30 cellular contexts compared by ENCODE assay signal in the genomic region with DNA sequence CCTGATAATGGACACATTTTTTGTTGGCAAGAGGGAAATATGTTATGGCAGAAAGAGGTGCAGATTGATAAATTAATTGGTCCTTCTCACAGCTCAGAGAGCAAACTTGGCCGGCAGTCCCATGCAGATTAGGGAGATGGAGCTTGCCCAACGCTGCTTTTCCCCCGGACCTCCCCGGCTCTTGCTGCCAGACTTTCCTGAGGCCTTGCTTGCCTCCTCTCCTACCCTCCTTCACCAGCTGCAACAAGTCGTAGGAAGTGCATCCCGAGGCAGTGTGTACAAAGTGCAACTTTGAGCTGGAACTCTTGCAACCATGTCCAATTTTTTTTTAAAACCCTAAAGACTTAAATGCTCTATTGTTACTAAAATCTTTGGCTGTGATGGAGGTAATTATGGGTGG.
"Had no signal": no experiment of that assay in that cellular context is flagged by ENCODE, and none has a peak within 500 bp of the region (broad histone marks: within the 10 kb centered on the region; RNA-seq: fewer than 3 reads in every experiment).

No MANE protein-coding gene starts in this region.

- H3K27me3 ChIP-seq: heart left ventricle, neutrophil, suprapubic skin, tibial artery, upper lobe of right lung, uterus had no signal

- DNase-seq: heart left ventricle; hypothalamus; immature natural killer cell; kidney; left colon; left ventricle myocardium inferior; midbrain; mucosa of descending colon; naive thymus-derived CD4-positive, alpha-beta T cell; occipital lobe; stimulated activated CD4-positive, alpha-beta T cell treated with anti-CD3 and anti-CD28 coated beads, Interleukin-12 subunit alpha, Interleukin-12 subunit beta, amount 100 ng/mL, for 4 hours; stimulated activated CD4-positive, alpha-beta T cell treated with anti-CD3 and anti-CD28 coated beads, Interleukin-15, amount 100 ng/mL, for 24 hours; stimulated activated CD4-positive, alpha-beta T cell treated with anti-CD3 and anti-CD28 coated beads, Interleukin-4, amount 100 ng/mL, for 24 hours; stimulated activated naive CD4-positive, alpha-beta T cell; tibial artery; trophoblast cell; upper lobe of right lung; uterus had no signal

- H3K9me3 ChIP-seq: heart left ventricle, left ventricle myocardium inferior, mucosa of descending colon, neutrophil, suprapubic skin, thoracic aorta, tibial artery, upper lobe of right lung, uterus had no signal

- H3K9me3 Mint-ChIP-seq: natural killer cell treated with Interleukin-12 subunit alpha and Interleukin-12 subunit beta and Interleukin-15 and Interleukin-18, amount 100 ng/mL, for 72 hours; stimulated activated effector memory CD8-positive, alpha-beta T cell treated with anti-CD3 and anti-CD28 coated beads, Interleukin-12 subunit alpha, Interleukin-12 subunit beta, amount 100 ng/mL, for 72 hours; stimulated activated naive CD8-positive, alpha-beta T cell treated with anti-CD3 and anti-CD28 coated beads, Interleukin-15, Interleukin-2, amounts not matched to agents 100 ng/mL and 50 ng/mL, for 24 hours had no signal

- FAIRE-seq: islet of Langerhans, kidney had no signal

- H3K4me3 Mint-ChIP-seq: immature natural killer cell; naive thymus-derived CD4-positive, alpha-beta T cell; natural killer cell treated with Interleukin-12 subunit alpha and Interleukin-12 subunit beta and Interleukin-15 and Interleukin-18, amount 100 ng/mL, for 72 hours; neural crest cell; stimulated activated effector memory CD8-positive, alpha-beta T cell treated with anti-CD3 and anti-CD28 coated beads, Interleukin-12 subunit alpha, Interleukin-12 subunit beta, amount 100 ng/mL, for 72 hours; stimulated activated naive CD8-positive, alpha-beta T cell treated with anti-CD3 and anti-CD28 coated beads, Interleukin-15, Interleukin-2, amounts not matched to agents 100 ng/mL and 50 ng/mL, for 24 hours had no signal

- H3K4me1 ChIP-seq: upper lobe of right lung had no signal

- ATAC-seq: heart left ventricle; left colon; mucosa of descending colon; naive thymus-derived CD4-positive, alpha-beta T cell; sciatic nerve; stimulated activated effector memory CD8-positive, alpha-beta T cell treated with anti-CD3 and anti-CD28 coated beads, Interleukin-12 subunit alpha, Interleukin-12 subunit beta, amount 100 ng/mL, for 72 hours; upper lobe of right lung had no signal

- H3K27ac ChIP-seq: heart left ventricle, left ventricle myocardium inferior, neutrophil, skin epidermis, suprapubic skin, thoracic aorta, tibial artery, upper lobe of right lung had no signal

- H3K4me1 Mint-ChIP-seq: immature natural killer cell; stimulated activated effector memory CD8-positive, alpha-beta T cell treated with anti-CD3 and anti-CD28 coated beads, Interleukin-12 subunit alpha, Interleukin-12 subunit beta, amount 100 ng/mL, for 72 hours had no signal

- H3K27ac Mint-ChIP-seq: immature natural killer cell; naive thymus-derived CD4-positive, alpha-beta T cell; natural killer cell treated with Interleukin-12 subunit alpha and Interleukin-12 subunit beta and Interleukin-15 and Interleukin-18, amount 100 ng/mL, for 72 hours; progenitor cell of endocrine pancreas; stimulated activated effector memory CD8-positive, alpha-beta T cell treated with anti-CD3 and anti-CD28 coated beads, Interleukin-12 subunit alpha, Interleukin-12 subunit beta, amount 100 ng/mL, for 72 hours; stimulated activated naive CD8-positive, alpha-beta T cell treated with anti-CD3 and anti-CD28 coated beads, Interleukin-15, Interleukin-2, amounts not matched to agents 100 ng/mL and 50 ng/mL, for 24 hours had no signal

- H3K36me3 ChIP-seq: heart left ventricle, left ventricle myocardium inferior, neutrophil, suprapubic skin, thoracic aorta, tibial artery, upper lobe of right lung, uterus had no signal

- H3K36me3 Mint-ChIP-seq: immature natural killer cell; naive thymus-derived CD4-positive, alpha-beta T cell; natural killer cell treated with Interleukin-12 subunit alpha and Interleukin-12 subunit beta and Interleukin-15 and Interleukin-18, amount 100 ng/mL, for 72 hours; stimulated activated effector memory CD8-positive, alpha-beta T cell treated with anti-CD3 and anti-CD28 coated beads, Interleukin-12 subunit alpha, Interleukin-12 subunit beta, amount 100 ng/mL, for 72 hours had no signal

- H3K4me3 ChIP-seq: heart left ventricle, left ventricle myocardium inferior, lung, mucosa of descending colon, skin epidermis, suprapubic skin, thoracic aorta, tibial artery, upper lobe of right lung, uterus had no signal
